13 cellular contexts compared by ENCODE assay signal in the genomic region with DNA sequence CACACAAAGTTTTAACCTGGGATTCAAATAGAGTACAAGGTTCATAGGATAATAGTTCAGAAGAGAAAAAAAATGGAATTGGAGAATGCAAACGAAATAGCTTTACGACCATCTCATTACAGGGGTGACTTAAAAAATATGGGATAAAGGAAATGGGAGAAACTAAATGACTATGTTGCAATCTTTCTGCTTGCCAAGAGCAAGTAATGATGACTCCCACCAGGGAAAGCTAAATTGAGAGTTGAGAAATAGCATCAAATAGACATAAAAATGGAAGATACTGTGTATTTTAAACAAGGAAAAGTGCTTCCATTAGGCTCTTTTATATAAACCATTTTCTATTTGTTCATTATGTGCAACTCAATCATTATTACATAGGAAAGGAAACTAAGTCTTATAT.
A peak's percentile ranks its signal among the peaks of the same experiment; 100 is the strongest.
DNase-seq lines count a peak whose midpoint lies in the region; ATAC-seq and TF ChIP-seq lines count a peak whose summit lies in the region.
"Had no signal": no experiment of that assay in that cellular context is flagged by ENCODE, and none has a peak within 500 bp of the region (broad histone marks: within the 10 kb centered on the region; RNA-seq: fewer than 3 reads in every experiment).

No MANE protein-coding gene starts in this region.

- H3K4me1 ChIP-seq in left ventricle myocardium inferior (no peaks in the 10 kb centered on the region), heart right ventricle (no peaks in the 10 kb centered on the region), adipocyte (ENCODE audit: control insufficient read depth, insufficient read depth, low read length) (no peaks in the 10 kb centered on the region), hepatocyte (ENCODE audit: insufficient read depth) (no peaks in the 10 kb centered on the region)
- H3K4me1 ChIP-seq: A549, Caco-2 had no signal

- peak overlapping the region in 2 of 3 experiments; percentile 2 to 90 for H3K27ac Mint-ChIP-seq in nephron
- H3K27ac Mint-ChIP-seq: CD4-positive, alpha-beta T cell; H9 had no signal

- H3K4me3 ChIP-seq in left ventricle myocardium inferior (no peak overlapping the region), heart right ventricle (no peak overlapping the region), adipocyte (ENCODE audit: low read length) (no peak overlapping the region), hepatocyte (no peak overlapping the region)
- H3K4me3 ChIP-seq: A549 had no signal

- H3K79me2 ChIP-seq in hepatocyte = no peaks in the 10 kb centered on the region

- intact Hi-C loops in left ventricle myocardium inferior (cut with micrococcal nuclease) (no loop called here), heart right ventricle (cut with DNase I) (no loop called here)

- H4K20me1 ChIP-seq in hepatocyte (ENCODE audit: insufficient read depth, poor library complexity, severe bottlenecking) = no peaks in the 10 kb centered on the region

- H3K9me2 ChIP-seq in hepatocyte (replicated peaks; ENCODE audit: insufficient read depth) = no peaks in the 10 kb centered on the region

- DNase-seq in left ventricle myocardium inferior = no peak
- no peak for DNase-seq in heart right ventricle
- peak; percentile 3 for DNase-seq in adipocyte (ENCODE audit: low read depth)
- no peak for DNase-seq in islet precursor cell
- DNase-seq in middle frontal gyrus (ENCODE audit: extremely low spot score, low spot score) = no peak
- DNase-seq in hepatocyte (ENCODE audit: low spot score) = no peak
- DNase-seq: AML-193; Caco-2; CD4-positive, alpha-beta T cell; H9 had no signal

- H3K36me3 Mint-ChIP-seq in nephron (ENCODE audit: low read depth) = no peaks in the 10 kb centered on the region

- TF ChIP-seq CTCF in left ventricle myocardium inferior (IDR thresholded peaks at IDR 0.05; ENCODE audit: borderline replicate concordance) (no peak), heart right ventricle (IDR thresholded peaks at IDR 0.05) (no peak), nephron (IDR thresholded peaks at IDR 0.05; ENCODE audit: unreplicated experiment in 3 of 3) (no peak), hepatocyte (IDR thresholded peaks at IDR 0.05; ENCODE audit: poor library complexity) (no peak)

- no peak for ATAC-seq in heart right ventricle
- ATAC-seq: A549 had no signal

- H3K27me3 ChIP-seq in left ventricle myocardium inferior (ENCODE audit: low read depth) (no peaks in the 10 kb centered on the region), heart right ventricle (no peaks in the 10 kb centered on the region), adipocyte (replicated peaks; ENCODE audit: control insufficient read depth, insufficient read depth, low read length) (no peaks in the 10 kb centered on the region), hepatocyte (no peaks in the 10 kb centered on the region)

- no peak overlapping the region for H3K4me2 ChIP-seq in hepatocyte
- H3K4me2 ChIP-seq: A549 had no signal

- H3K4me1 Mint-ChIP-seq in nephron = peaks cover 7% of the 10 kb centered on the region
- H3K4me1 Mint-ChIP-seq: H9 had no signal

- H3K27me3 Mint-ChIP-seq in nephron (ENCODE audit: low read depth) = no peaks in the 10 kb centered on the region
- H3K27me3 Mint-ChIP-seq: CD4-positive, alpha-beta T cell had no signal

- peaks cover 22% of the 10 kb centered on the region for H3K9me3 ChIP-seq in left ventricle myocardium inferior (replicated peaks)
- H3K9me3 ChIP-seq in heart right ventricle = peaks cover 0 to 24% (median 4%) of the 10 kb centered on the region in 11 donors
- H3K9me3 ChIP-seq in adipocyte (ENCODE audit: control insufficient read depth, low read length) = no peaks in the 10 kb centered on the region
- H3K9me3 ChIP-seq in hepatocyte (ENCODE audit: low read depth) = no peaks in the 10 kb centered on the region
- H3K9me3 ChIP-seq: Caco-2 had no signal

- H3K27ac ChIP-seq in left ventricle myocardium inferior (replicated peaks) (peak overlapping the region; percentile 34), heart right ventricle (no peak overlapping the region), hepatocyte (no peak overlapping the region)
- H3K27ac ChIP-seq: A549, C4-2B had no signal

- H3K9me3 Mint-ChIP-seq in nephron = peaks cover 2% of the 10 kb centered on the region
- H3K9me3 Mint-ChIP-seq: CD4-positive, alpha-beta T cell had no signal

- no peak overlapping the region for H3K4me3 Mint-ChIP-seq in nephron
- H3K4me3 Mint-ChIP-seq: CD4-positive, alpha-beta T cell; H9 had no signal

- H2AFZ ChIP-seq in hepatocyte = no peak overlapping the region

- H3K9ac ChIP-seq in adipocyte (ENCODE audit: low read length) = no peak overlapping the region

- no peaks in the 10 kb centered on the region for H3K36me3 ChIP-seq in left ventricle myocardium inferior
- H3K36me3 ChIP-seq in heart right ventricle = no peaks in the 10 kb centered on the region
- no peaks in the 10 kb centered on the region for H3K36me3 ChIP-seq in adipocyte (ENCODE audit: control insufficient read depth, insufficient read depth, low read length, severe bottlenecking)
- no peaks in the 10 kb centered on the region for H3K36me3 ChIP-seq in hepatocyte (replicated peaks; ENCODE audit: insufficient read depth, low read depth)

- WGBS in heart right ventricle, 2 donors = 58 to 63% methylated on average over 2 of the region's 2 CpGs
- WGBS in hepatocyte (ENCODE audit: low lambda C conversion rate, missing lambda C conversion rate) = 78% methylated on average over 2 of the region's 2 CpGs
